ENCODE assay signal across 26 cellular contexts in the genomic region with DNA sequence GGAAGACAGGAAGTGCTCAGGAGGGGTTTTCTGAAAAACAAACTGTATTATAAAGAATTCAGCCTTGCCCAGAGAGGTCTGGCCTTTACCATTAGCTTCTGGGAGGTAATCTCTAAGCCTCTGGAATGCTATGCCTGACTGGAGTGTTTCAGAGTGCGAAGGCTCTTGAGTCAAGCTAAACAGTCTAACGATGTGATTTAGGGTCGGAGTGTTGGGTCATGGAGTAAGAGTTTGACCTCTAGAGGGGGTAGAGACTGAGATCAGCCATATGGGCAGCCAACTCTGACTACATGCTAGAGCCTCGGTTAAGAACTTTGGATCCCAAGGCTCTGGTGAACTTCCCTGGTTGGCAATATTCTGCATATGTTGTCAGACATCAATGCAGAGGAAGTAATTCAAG. TPM values are rescaled to one million over a fixed set of nuclear protein-coding genes. Genes with fewer than 3 reads are reported as not detected.
DNase-seq lines count a peak whose midpoint lies in the region; ATAC-seq, FAIRE-seq and TF ChIP-seq lines count a peak whose summit lies in the region.
"Had no signal": no experiment of that assay in that cellular context is flagged by ENCODE, and none has a peak within 500 bp of the region (broad histone marks: within the 10 kb centered on the region; RNA-seq: fewer than 3 reads in every experiment).

No MANE protein-coding gene starts in this region.

- H3K79me2 ChIP-seq in H1 (ENCODE audit: control insufficient read depth in 1 of 2, insufficient read depth in 2 of 2, low read length in 2 of 2) = no peaks in the 10 kb centered on the region

- CTCF ChIA-PET in H1 (lab: Charles Lee; ENCODE audit: partially characterized antibody) = interaction anchor here (0.9 to 3.1 kb wide), 6 partner anchors 9 to 43 kb away, joined by 3 to 21 read pairs (median 6); partner anchors contain the start of gene BOD1L1
- CTCF ChIA-PET in naive thymus-derived CD4-positive, alpha-beta T cell (lab: Charles Lee) = interaction anchor here (0.8 kb wide), 1 partner anchor 20 kb away, joined by 3 read pairs; no protein-coding TSS in a partner anchor

- no peak for TF ChIP-seq POLR2A in GM12891 (IDR thresholded peaks at IDR 0.05; ENCODE audit: low read depth, low read length)
- TF ChIP-seq POLR2A in H1 (IDR thresholded peaks at IDR 0.05; ENCODE audit: control extremely low read depth in 1 of 2, low read depth in 2 of 2, low read length in 2 of 2) = no peak

- H3K36me3 ChIP-seq in H1 (ENCODE audit: control insufficient read depth in 2 of 4, insufficient read depth in 4 of 4, low read length in 3 of 4) = peaks cover 7 to 63% (median 28%) of the 10 kb centered on the region in 4 experiments; a peak in 7 of 8 replicates
- peaks cover 40 to 50% of the 10 kb centered on the region in 2 donors for H3K36me3 ChIP-seq in muscle layer of duodenum (ENCODE audit: control insufficient read depth in 1 of 2, insufficient read depth in 2 of 2, low read length in 2 of 2)
- H3K36me3 ChIP-seq in naive thymus-derived CD4-positive, alpha-beta T cell (ENCODE audit: control insufficient read depth in 2 of 3, insufficient read depth in 3 of 3, low read length in 3 of 3) = peaks cover 18 to 75% (median 26%) of the 10 kb centered on the region in 3 experiments
- peaks cover 12 to 96% of the 10 kb centered on the region in 2 donors for H3K36me3 ChIP-seq in psoas muscle (ENCODE audit: insufficient read depth in 1 of 2, low read depth in 1 of 2)

- no peaks in the 10 kb centered on the region for H3K27me3 Mint-ChIP-seq in naive thymus-derived CD4-positive, alpha-beta T cell
- H3K27me3 Mint-ChIP-seq: CD4-positive, alpha-beta T cell had no signal

- peaks cover 7 to 78% (median 58%) of the 10 kb centered on the region in 5 donors for H3K36me3 Mint-ChIP-seq in naive thymus-derived CD4-positive, alpha-beta T cell

- peak in 2 of 3 experiments; percentile 13 to 23; a peak in 1 of 4 replicates for TF ChIP-seq CTCF in H1 (IDR thresholded peaks at IDR 0.05; ENCODE audit: control extremely low read depth in 1 of 3, insufficient read depth in 1 of 3, low read depth in 1 of 3, low read length in 3 of 3)
- TF ChIP-seq CTCF in psoas muscle (IDR thresholded peaks at IDR 0.05) = no peak

- no peak overlapping the region for H2AK5ac ChIP-seq in H1 (ENCODE audit: low read depth, low read length)

- peaks cover 13 to 30% (median 22%) of the 10 kb centered on the region in 7 donors for H3K4me1 Mint-ChIP-seq in naive thymus-derived CD4-positive, alpha-beta T cell
- H3K4me1 Mint-ChIP-seq: nephron had no signal

- WGBS in H1 (ENCODE audit: extremely low coverage in 1 of 2, insufficient coverage in 1 of 2, insufficient read length in 1 of 2, insufficient replicate concordance in 2 of 2, low coverage in 1 of 2, low lambda C conversion rate in 2 of 2, missing lambda C conversion rate in 1 of 2), 2 experiments = 89% methylated on average over 4 of the region's 4 CpGs; no CpG with 5 or more reads in 1 of the 2 experiments
- WGBS in psoas muscle, 3 donors = 81 to 85% (median 81%) methylated on average over 4 of the region's 4 CpGs

- H2BK5ac ChIP-seq in H1 (ENCODE audit: low read depth, low read length) = no peak overlapping the region

- H3K4me1 ChIP-seq in H1 (replicated peaks in 1 of 4; ENCODE audit: control insufficient read depth in 3 of 4, insufficient read depth in 4 of 4, low read length in 3 of 4) = no peaks in the 10 kb centered on the region
- H3K4me1 ChIP-seq in muscle layer of duodenum (ENCODE audit: control insufficient read depth in 1 of 2, insufficient read depth in 2 of 2, low read length in 2 of 2) = peaks cover 0 to 24% of the 10 kb centered on the region in 2 donors
- peaks cover 0 to 16% of the 10 kb centered on the region in 2 donors for H3K4me1 ChIP-seq in naive thymus-derived CD4-positive, alpha-beta T cell (ENCODE audit: control insufficient read depth in 2 of 2, insufficient read depth in 2 of 2, low read length in 2 of 2)
- H3K4me1 ChIP-seq in psoas muscle = no peaks in the 10 kb centered on the region
- H3K4me1 ChIP-seq: stomach had no signal

- POLR2A ChIA-PET in H1 (lab: Charles Lee; ENCODE audit: partially characterized antibody) = interaction anchor here (0.6 to 1.3 kb wide), 3 partner anchors 12 to 729 kb away, joined by 3 to 4 read pairs (median 3); partner anchors contain the start of gene BOD1L1
- POLR2A ChIA-PET in naive thymus-derived CD4-positive, alpha-beta T cell (lab: Charles Lee) = no interaction called here

- H3K23ac ChIP-seq in H1 (ENCODE audit: insufficient read length) = no peak overlapping the region

- H2BK15ac ChIP-seq in H1 (ENCODE audit: low read length) = no peak overlapping the region

- FAIRE-seq in GM12891 (lab: Jason Lieb, UNC) (no peak), H1 (lab: Jason Lieb, UNC) (no peak)
- FAIRE-seq: keratinocyte had no signal

- H3K23me2 ChIP-seq in H1 (ENCODE audit: low read depth, low read length) = no peaks in the 10 kb centered on the region

- H3K27ac ChIP-seq in H1 (ENCODE audit: low read depth, low read length) = no peak overlapping the region
- peak overlapping the region; percentile 21 for H3K27ac ChIP-seq in muscle layer of duodenum (ENCODE audit: low read length)
- no peak overlapping the region for H3K27ac ChIP-seq in naive thymus-derived CD4-positive, alpha-beta T cell (ENCODE audit: low read depth, low read length)
- no peak overlapping the region for H3K27ac ChIP-seq in psoas muscle
- H3K27ac ChIP-seq: epithelial cell of prostate, stomach had no signal

- TF ChIP-seq RAD21 in H1 (IDR thresholded peaks at IDR 0.05 in 1 of 2, conservative IDR thresholded peaks at IDR 0.05 in 1 of 2; ENCODE audit: low read depth in 2 of 2, low read length in 2 of 2) = peak in 1 of 2 experiments; percentile 14; a peak in 1 of 4 replicates

- H2BK120ac ChIP-seq in H1 (replicated peaks; ENCODE audit: low read depth, low read length) = no peak overlapping the region

- no peaks in the 10 kb centered on the region for H3K27me3 ChIP-seq in H1 (replicated peaks in 1 of 4; ENCODE audit: control insufficient read depth in 3 of 4, extremely low read depth in 1 of 4, insufficient read depth in 3 of 4, low read length in 3 of 4)
- H3K27me3 ChIP-seq in muscle layer of duodenum (ENCODE audit: low read depth, low read length) = no peaks in the 10 kb centered on the region
- H3K27me3 ChIP-seq in naive thymus-derived CD4-positive, alpha-beta T cell (ENCODE audit: control insufficient read depth in 2 of 2, insufficient read depth in 2 of 2, low read length in 2 of 2) = no peaks in the 10 kb centered on the region
- H3K27me3 ChIP-seq in psoas muscle (ENCODE audit: insufficient read depth in 3 of 3, low read length in 2 of 3) = no peaks in the 10 kb centered on the region
- H3K27me3 ChIP-seq: dorsolateral prefrontal cortex, stomach had no signal

- H2AFZ ChIP-seq in H1 (ENCODE audit: low read length) = no peak overlapping the region

- H4K5ac ChIP-seq in H1 (ENCODE audit: insufficient read length, low read depth, low read length) = no peak overlapping the region

- no peak overlapping the region for H3K4me2 ChIP-seq in H1 (ENCODE audit: insufficient read depth in 1 of 2, low read depth in 2 of 2, low read length in 2 of 2)

- no peak overlapping the region for H3K4me3 Mint-ChIP-seq in naive thymus-derived CD4-positive, alpha-beta T cell
- H3K4me3 Mint-ChIP-seq: CD4-positive, alpha-beta T cell; nephron had no signal

- peaks cover 0 to 1% (median 0%) of the 10 kb centered on the region in 11 donors for H3K9me3 Mint-ChIP-seq in naive thymus-derived CD4-positive, alpha-beta T cell
- H3K9me3 Mint-ChIP-seq: CD4-positive, alpha-beta T cell; nephron had no signal

- H4K8ac ChIP-seq in H1 (ENCODE audit: extremely low read depth, insufficient read depth, low read length) = no peak overlapping the region

- no peak overlapping the region for H3K18ac ChIP-seq in H1 (ENCODE audit: extremely low read depth, low read length)

- H3K27ac Mint-ChIP-seq in naive thymus-derived CD4-positive, alpha-beta T cell = no peak overlapping the region
- H3K27ac Mint-ChIP-seq: CD4-positive, alpha-beta T cell had no signal

- no peak overlapping the region for H3K56ac ChIP-seq in H1 (replicated peaks; ENCODE audit: insufficient read length, low read depth, low read length)

- DNase-seq in GM12891 (ENCODE audit: insufficient read length, low spot score) (no peak), NAMALWA (ENCODE audit: low spot score) (peak; percentile 31), H1 (ENCODE audit: low read depth in 1 of 2, low spot score in 2 of 2) (no peak), NCI-H2029 (lab: John Stamatoyannopoulos, UW) (no peak), DMS153 treated with DMSO at 0.1 percent for 48 hours (lab: John Stamatoyannopoulos, UW; ENCODE audit: unreplicated experiment) (no peak), psoas muscle (no peak)
- no peak for DNase-seq in naive thymus-derived CD4-positive, alpha-beta T cell
- DNase-seq: activated CD4-positive, alpha-beta T cell treated with anti-CD3 and anti-CD28 coated beads for 48 hours; activated gamma-delta T cell; amniotic stem cell; CD4-positive, alpha-beta T cell; DMS153; dorsolateral prefrontal cortex; foreskin fibroblast; Karpas-422; NCI-H1092; NCI-H2081; NCI-H510A; stimulated activated CD4-positive, alpha-beta T cell treated with anti-CD3 and anti-CD28 coated beads, Interleukin-4, amount 100 ng/mL, for 24 hours; stomach; trophoblast cell had no signal

- no peak for ATAC-seq in naive thymus-derived CD4-positive, alpha-beta T cell
- no peak for ATAC-seq in psoas muscle
- ATAC-seq: HCT116 had no signal

- no peak overlapping the region for H3K14ac ChIP-seq in H1 (ENCODE audit: insufficient read length)

- H3K9me3 ChIP-seq in H1 (ENCODE audit: insufficient read depth in 2 of 2, low read depth in 1 of 2, low read length in 1 of 2) (no peaks in the 10 kb centered on the region), muscle layer of duodenum (ENCODE audit: control insufficient read depth in 1 of 2, low read length in 2 of 2) (no peaks in the 10 kb centered on the region), psoas muscle (no peaks in the 10 kb centered on the region)
- H3K9me3 ChIP-seq in naive thymus-derived CD4-positive, alpha-beta T cell (ENCODE audit: control insufficient read depth in 2 of 3, low read length in 3 of 3) = no peaks in the 10 kb centered on the region
- H3K9me3 ChIP-seq: stomach had no signal

- H3K79me1 ChIP-seq in H1 (ENCODE audit: low read depth, low read length) = no peaks in the 10 kb centered on the region

- H3K4me3 ChIP-seq in H1 (ENCODE audit: extremely low read depth in 1 of 4, insufficient read depth in 2 of 4, low read depth in 3 of 4, low read length in 4 of 4) (no peak overlapping the region), muscle layer of duodenum (ENCODE audit: low read depth in 1 of 2, low read length in 2 of 2) (no peak overlapping the region), psoas muscle (no peak overlapping the region)
- no peak overlapping the region for H3K4me3 ChIP-seq in naive thymus-derived CD4-positive, alpha-beta T cell (ENCODE audit: low read length)
- H3K4me3 ChIP-seq: dorsolateral prefrontal cortex, stomach had no signal

- intact Hi-C loops in naive thymus-derived CD4-positive, alpha-beta T cell (cut with micrococcal nuclease) = no loop called here
- intact Hi-C loops in psoas muscle (cut with DNase I) = loop anchor here (5.0 kb wide), 2 partner anchors 35 to 40 kb away; no protein-coding TSS in a partner anchor

- no peak overlapping the region for H3K4ac ChIP-seq in H1 (replicated peaks; ENCODE audit: insufficient read length, low read depth, low read length)

- H2BK12ac ChIP-seq in H1 (ENCODE audit: low read depth, low read length) = no peak overlapping the region

- peaks cover 0 to 1% of the 10 kb centered on the region in 2 experiments for H4K20me1 ChIP-seq in H1 (replicated peaks in 1 of 2; ENCODE audit: control insufficient read depth in 1 of 2, insufficient read depth in 2 of 2, low read length in 2 of 2)

- TF ChIP-seq EP300 in H1 (IDR thresholded peaks at IDR 0.05; ENCODE audit: borderline replicate concordance in 1 of 2, low read depth in 2 of 2, low read length in 2 of 2) = no peak

- no peak overlapping the region for H3K9ac ChIP-seq in H1 (replicated peaks in 1 of 4; ENCODE audit: extremely low read depth in 1 of 4, low read depth in 3 of 4, low read length in 3 of 4)

- no peak overlapping the region for H4K91ac ChIP-seq in H1 (replicated peaks; ENCODE audit: insufficient read length, low read length)

- no peak overlapping the region for H2BK20ac ChIP-seq in H1 (ENCODE audit: low read length)

RNA-seq across cellular contexts. Expression of gene BOD1L1, which starts 15.0 kb away (rescaled TPM):
- 16.0 TPM for polyA plus RNA-seq in GM12891 (2012; ENCODE audit: low read depth, missing spikeins)
- total RNA-seq in H1 (2021; fragmentation: NEBNext Ultra II Directional; extraction: Animal tissue kit (Norgen Biotek cat#: 25700)) = 34.9 and 39.3 TPM in 2 replicates
- polyA plus RNA-seq in H1 (2011; rRNA removed) (4.3 and 6.8 TPM in 2 replicates), psoas muscle (10 to 100 TPM in 1 of 3 donors, 1 to 10 TPM in 2; 6.0 to 12.8 (median 7.9) TPM)
- polyA plus RNA-seq in H1 (2011; cell fraction: cytosol; rRNA removed) = 11.0 TPM
- polyA plus RNA-seq in H1 (2011; cell fraction: nucleus; rRNA removed) = 24.5 TPM
- polyA plus RNA-seq in H1 (2012, experiment 1 of 2) = 20.5 to 32.8 TPM (median 22.9 TPM) in 4 replicates
- 1.3 TPM for polyA plus RNA-seq in H1 (2012, experiment 2 of 2)
- polyA plus RNA-seq in H1 (2013, experiment 1 of 2) = 40.1 TPM
- polyA plus RNA-seq in H1 (2013, experiment 2 of 2) = 33.4 TPM
- 27.2 and 30.9 TPM in 2 replicates for polyA minus RNA-seq in H1 (2011; rRNA and poly(A)+ RNA removed)
- 16.7 TPM for polyA minus RNA-seq in H1 (2011; cell fraction: cytosol; rRNA and poly(A)+ RNA removed)
- 77.9 TPM for polyA minus RNA-seq in H1 (2011; cell fraction: nucleus; rRNA and poly(A)+ RNA removed)
- 10 to 100 TPM; 44.5 to 76.7 (median 54.2) TPM for total RNA-seq in naive thymus-derived CD4-positive, alpha-beta T cell
- 1 to 10 TPM; 3.1 to 6.8 TPM for polyA plus RNA-seq in naive thymus-derived CD4-positive, alpha-beta T cell
- total RNA-seq in psoas muscle = 10 to 100 TPM; 13.7 to 19.3 (median 15.6) TPM

Comparison
In these comparisons a context has a peak if more than half of its experiments do, and no peak if none do; other contexts are left out.
1. intact Hi-C loops: an anchor here in psoas muscle (5.0 kb wide); none called in naive thymus-derived CD4-positive, alpha-beta T cell.